31 cellular contexts compared by ENCODE assay signal in the genomic region with DNA sequence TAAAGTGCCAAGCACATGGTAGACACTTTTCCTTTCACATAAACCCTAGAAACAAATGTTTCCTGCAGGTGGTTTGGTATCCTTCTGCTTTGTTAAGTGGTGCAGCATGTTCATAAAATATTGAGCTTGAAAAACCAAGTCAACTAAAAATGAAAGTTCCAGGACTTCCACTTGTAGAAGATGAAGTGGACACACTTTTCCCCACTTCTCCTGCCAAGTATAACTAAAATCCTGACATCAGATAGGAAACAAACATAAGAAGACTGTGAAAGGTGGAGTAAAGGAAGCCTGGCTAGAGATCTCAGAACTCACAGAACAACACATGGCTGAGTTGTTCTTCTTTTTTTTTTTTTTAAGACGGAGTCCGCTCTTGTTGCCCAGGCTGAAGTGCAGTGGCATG.
"Had no signal": no experiment of that assay in that cellular context is flagged by ENCODE, and none has a peak within 500 bp of the region (broad histone marks: within the 10 kb centered on the region; RNA-seq: fewer than 3 reads in every experiment).

No MANE protein-coding gene starts in this region.

- H3K9me3 ChIP-seq: adrenal gland, ascending aorta, breast epithelium, colonic mucosa, gastrocnemius medialis had no signal

- FAIRE-seq: endometrium had no signal

- H3K27me3 ChIP-seq: adrenal gland, ascending aorta, breast epithelium, cardiac muscle cell, colonic mucosa, dorsolateral prefrontal cortex, foreskin keratinocyte, gastrocnemius medialis, heart left ventricle had no signal

- H3K4me1 ChIP-seq: adrenal gland, ascending aorta, breast epithelium, colonic mucosa, foreskin keratinocyte, gastrocnemius medialis had no signal

- H3K4me3 ChIP-seq: adrenal gland, ascending aorta, breast epithelium, cardiac muscle cell, colonic mucosa, dorsolateral prefrontal cortex, gastrocnemius medialis, heart left ventricle had no signal

- DNase-seq: activated CD4-positive, alpha-beta memory T cell treated with anti-CD3 and anti-CD28 coated beads for 36 hours; activated CD4-positive, alpha-beta T cell treated with anti-CD3 and anti-CD28 coated beads for 36 hours; activated CD4-positive, alpha-beta T cell treated with anti-CD3 and anti-CD28 coated beads, Interleukin-2, amount 10 ng/mL, durations not matched to agents 24 days and 14 days; activated CD4-positive, CD25-positive, alpha-beta regulatory T cell; activated CD4-positive, CD25-positive, alpha-beta regulatory T cell treated with anti-CD3 and anti-CD28 coated beads, Interleukin-2, amount 50 U/mL, for 72 hours; activated CD8-positive, alpha-beta memory T cell treated with anti-CD3 and anti-CD28 coated beads, Interleukin-2, amount 10 ng/mL, durations not matched to agents 7 days and 5 days; activated CD8-positive, alpha-beta memory T cell treated with anti-CD3 and anti-CD28 coated beads, Interleukin-2, amount 50 U/mL, for 4 hours; activated CD8-positive, alpha-beta T cell treated with anti-CD3 and anti-CD28 coated beads, Interleukin-2, amount 10 ng/mL, durations not matched to agents 7 days and 5 days; activated effector memory CD4-positive, alpha-beta T cell treated with anti-CD3 and anti-CD28 coated beads, Interleukin-2, amount 50 U/mL, for 16 hours; activated naive CD4-positive, alpha-beta T cell treated with anti-CD3 and anti-CD28 coated beads for 36 hours; activated naive CD8-positive, alpha-beta T cell treated with anti-CD3 and anti-CD28 coated beads for 36 hours; activated naive CD8-positive, alpha-beta T cell treated with anti-CD3 and anti-CD28 coated beads, Interleukin-2, amount 50 U/mL, for 24 hours; activated T-cell treated with anti-CD3 and anti-CD28 coated beads, Interleukin-2, amount 50 U/mL, for 1 hour; activated T-cell treated with anti-CD3 and anti-CD28 coated beads, Interleukin-2, amount 50 U/mL, for 48 hours; adrenal gland; amygdala; central memory CD4-positive, alpha-beta T cell; cerebellar nuclear complex; colonic mucosa; dorsolateral prefrontal cortex; effector CD4-positive, alpha-beta T cell; foreskin keratinocyte; gastrocnemius medialis; glutamatergic neuron; heart left ventricle; T-helper 2 cell had no signal

- ATAC-seq: activated CD4-positive, alpha-beta T cell treated with anti-CD3 and anti-CD28 coated beads for 36 hours; activated CD8-positive, alpha-beta memory T cell treated with anti-CD3 and anti-CD28 coated beads, Interleukin-2, amount 10 ng/mL, durations not matched to agents 7 days and 5 days; activated CD8-positive, alpha-beta T cell treated with anti-CD3 and anti-CD28 coated beads, Interleukin-2, amount 10 ng/mL, durations not matched to agents 7 days and 5 days; activated naive CD8-positive, alpha-beta T cell treated with anti-CD3 and anti-CD28 coated beads, Interleukin-2, amount 50 U/mL, for 24 hours; esophagus mucosa; foreskin keratinocyte; gastrocnemius medialis; heart left ventricle had no signal

- H3K36me3 ChIP-seq: adrenal gland, ascending aorta, breast epithelium, cardiac muscle cell, colonic mucosa, gastrocnemius medialis, heart left ventricle had no signal

- H3K27ac ChIP-seq: adrenal gland, ascending aorta, breast epithelium, cardiac muscle cell, colonic mucosa, dorsolateral prefrontal cortex, foreskin keratinocyte, gastrocnemius medialis had no signal
